ENCODE assay signal across 15 cellular contexts in genomic region chr13:94542917-94543316, GRCh38. TPM values are rescaled to one million over a fixed set of nuclear protein-coding genes. Genes with fewer than 3 reads are reported as not detected.
A peak's percentile ranks its signal among the peaks of the same experiment; 100 is the strongest.
DNase-seq lines count a peak whose midpoint lies in the region; TF ChIP-seq lines count a peak whose summit lies in the region.
"Had no signal": no experiment of that assay in that cellular context is flagged by ENCODE, and none has a peak within 500 bp of the region (broad histone marks: within the 10 kb centered on the region; RNA-seq: fewer than 3 reads in every experiment).

No MANE protein-coding gene starts in this region.

- no peak for DNase-seq in activated naive CD4-positive, alpha-beta T cell treated with anti-CD3 and anti-CD28 coated beads, Interleukin-2, amount 50 U/mL, for 16 hours
- DNase-seq in GM12865 (ENCODE audit: low read depth) (peak; percentile 10), SK-N-DZ (ENCODE audit: low spot score) (peak; percentile 25), neural crest cell (ENCODE audit: low read depth, low spot score) (no peak), NCI-H2107 (lab: John Stamatoyannopoulos, UW) (no peak), MM.1S (no peak), GM13977 (ENCODE audit: low spot score) (no peak)
- DNase-seq: Caco-2; CD8-positive, alpha-beta T cell; GF-D8; GM23248 had no signal

- H3K9me3 ChIP-seq in MM.1S (replicated peaks; ENCODE audit: insufficient read depth, low read length) = no peaks in the 10 kb centered on the region
- H3K9me3 ChIP-seq: A549 had no signal

- no peak overlapping the region for H3K27ac ChIP-seq in MM.1S (ENCODE audit: low read length)
- H3K27ac ChIP-seq: A549, GM23248, HL-60 had no signal

- peaks cover under 1% of the 10 kb centered on the region; the same call in 1 of the 2 replicates for H3F3A ChIP-seq in MM.1S (ENCODE audit: insufficient read depth, low read length)

- H3K4me3 Mint-ChIP-seq in activated naive CD4-positive, alpha-beta T cell treated with anti-CD3 and anti-CD28 coated beads, Interleukin-2, amount 50 U/mL, for 24 hours = no peak overlapping the region
- H3K4me3 Mint-ChIP-seq in neural crest cell = peak overlapping the region; percentile 71
- H3K4me3 Mint-ChIP-seq: CD14-positive monocyte; CD8-positive, alpha-beta T cell had no signal

- H3K36me3 Mint-ChIP-seq in activated naive CD4-positive, alpha-beta T cell treated with anti-CD3 and anti-CD28 coated beads, Interleukin-2, amount 50 U/mL, for 24 hours = no peaks in the 10 kb centered on the region
- H3K36me3 Mint-ChIP-seq in neural crest cell (ENCODE audit: low read depth) = no peaks in the 10 kb centered on the region
- H3K36me3 Mint-ChIP-seq: CD14-positive monocyte; CD8-positive, alpha-beta T cell had no signal

- no peaks in the 10 kb centered on the region for H3K9me2 ChIP-seq in MM.1S (replicated peaks; ENCODE audit: insufficient read depth, low read length)

- no peak for TF ChIP-seq CTCF in GM12865 (IDR thresholded peaks at IDR 0.05; ENCODE audit: insufficient read depth, low read depth, low read length, missing control alignments)
- no peak for TF ChIP-seq CTCF in neural crest cell (conservative IDR thresholded peaks at IDR 0.05)
- TF ChIP-seq CTCF in MM.1S (IDR thresholded peaks at IDR 0.05; ENCODE audit: low read length) = no peak
- no peak for TF ChIP-seq CTCF in GM13977 (IDR thresholded peaks at IDR 0.05; ENCODE audit: extremely low read depth, insufficient read depth, missing control alignments)

- H3K27ac Mint-ChIP-seq in activated naive CD4-positive, alpha-beta T cell treated with anti-CD3 and anti-CD28 coated beads, Interleukin-2, amount 50 U/mL, for 24 hours = peak overlapping the region; percentile 3
- no peak overlapping the region for H3K27ac Mint-ChIP-seq in neural crest cell (ENCODE audit: unreplicated experiment)
- H3K27ac Mint-ChIP-seq: CD14-positive monocyte; CD8-positive, alpha-beta T cell had no signal

- H3K4me2 ChIP-seq in MM.1S (ENCODE audit: low read depth, low read length) = no peak overlapping the region
- H3K4me2 ChIP-seq: A549 had no signal

- no peaks in the 10 kb centered on the region for H3K36me3 ChIP-seq in MM.1S (replicated peaks; ENCODE audit: insufficient read depth, low read length)

- no peak overlapping the region for H2AFZ ChIP-seq in MM.1S (ENCODE audit: low read length)
- H2AFZ ChIP-seq: GM23248 had no signal

- H3K4me3 ChIP-seq in GM12865 (ENCODE audit: low read depth, low read length) (no peak overlapping the region), MM.1S (ENCODE audit: low read length) (no peak overlapping the region)
- H3K4me3 ChIP-seq: A549, GM23248 had no signal

- no peaks in the 10 kb centered on the region for H3K27me3 ChIP-seq in MM.1S (replicated peaks; ENCODE audit: insufficient read depth, low read length)

- in situ Hi-C loops in GM13977 (cut with MboI; ENCODE audit: low pct_unique_long_range_greater_than_20kb, low sequenced_read_pairs, unreplicated experiment) = no loop called here

- H3K79me2 ChIP-seq in MM.1S (ENCODE audit: low read length) = no peaks in the 10 kb centered on the region

- H3K9me3 Mint-ChIP-seq in activated naive CD4-positive, alpha-beta T cell treated with anti-CD3 and anti-CD28 coated beads, Interleukin-2, amount 50 U/mL, for 24 hours = no peaks in the 10 kb centered on the region
- H3K9me3 Mint-ChIP-seq in neural crest cell = no peaks in the 10 kb centered on the region

- H4K20me1 ChIP-seq in MM.1S (ENCODE audit: insufficient read depth, low read length) = no peaks in the 10 kb centered on the region

- peaks cover under 1% of the 10 kb centered on the region; the same call in 1 of the 2 replicates for H3K4me1 ChIP-seq in MM.1S (ENCODE audit: low read length)

- H3K9ac ChIP-seq in MM.1S (ENCODE audit: low read length) = no peak overlapping the region
- H3K9ac ChIP-seq: GM23248 had no signal

- H3K27me3 Mint-ChIP-seq in activated naive CD4-positive, alpha-beta T cell treated with anti-CD3 and anti-CD28 coated beads, Interleukin-2, amount 50 U/mL, for 24 hours = no peaks in the 10 kb centered on the region
- peaks cover 15% of the 10 kb centered on the region for H3K27me3 Mint-ChIP-seq in neural crest cell (ENCODE audit: low read depth)

- peaks cover 15% of the 10 kb centered on the region for H3K4me1 Mint-ChIP-seq in activated naive CD4-positive, alpha-beta T cell treated with anti-CD3 and anti-CD28 coated beads, Interleukin-2, amount 50 U/mL, for 24 hours
- H3K4me1 Mint-ChIP-seq in neural crest cell = peaks cover 12% of the 10 kb centered on the region

RNA-seq across cellular contexts. Expression of gene TGDS, which starts 53.0 kb away (rescaled TPM):
- polyA plus RNA-seq in SK-N-DZ (2014; cell fraction: cytosol; rRNA removed) = 14.2 and 19.3 TPM in 2 replicates
- 17.6 and 21.8 TPM in 2 replicates for polyA plus RNA-seq in SK-N-DZ (2014; cell fraction: nucleus; rRNA removed)
- total RNA-seq in neural crest cell = 10.0 and 10.5 TPM in 2 replicates

RNA-seq across cellular contexts. Expression of gene GPR180, which starts 58.7 kb away (rescaled TPM):
- polyA plus RNA-seq in SK-N-DZ (2014; cell fraction: cytosol; rRNA removed) = 3.9 and 5.0 TPM in 2 replicates
- polyA plus RNA-seq in SK-N-DZ (2014; cell fraction: nucleus; rRNA removed) = 6.5 and 7.1 TPM in 2 replicates
- 6.6 TPM in 2 replicates for total RNA-seq in neural crest cell

Comparison
In these comparisons a context has a peak if more than half of its experiments do, and no peak if none do; other contexts are left out.
1. DNase-seq: peak in GM12865 (single experiment) and SK-N-DZ (single experiment); none in activated naive CD4-positive, alpha-beta T cell treated with anti-CD3 and anti-CD28 coated beads, Interleukin-2, amount 50 U/mL, for 16 hours (single experiment), neural crest cell (single experiment), NCI-H2107 (single experiment), MM.1S (single experiment) and GM13977 (single experiment).